Comparison of ENCODE assay signal across 24 cellular contexts in genomic region chr2:103353754-103354153, GRCh38.
DNase-seq lines count a peak whose midpoint lies in the region; TF ChIP-seq lines count a peak whose summit lies in the region.
"Had no signal": no experiment of that assay in that cellular context is flagged by ENCODE, and none has a peak within 500 bp of the region (broad histone marks: within the 10 kb centered on the region; RNA-seq: fewer than 3 reads in every experiment).

No MANE protein-coding gene starts in this region.

- no peak overlapping the region for H3K27ac ChIP-seq in Karpas-422 (ENCODE audit: low read length)
- H3K27ac ChIP-seq: GM23248, HL-60, PC-9, SJCRH30 had no signal

- no peaks in the 10 kb centered on the region for H3K4me1 ChIP-seq in Karpas-422 (ENCODE audit: low read length)
- H3K4me1 ChIP-seq: HAP-1, SJCRH30 had no signal

- H3K4me3 ChIP-seq in Karpas-422 (ENCODE audit: low read length): no peak overlapping the region
- H3K4me3 ChIP-seq: GM12878, GM23248, HAP-1, PC-9, SJCRH30 had no signal

- no peak overlapping the region for H3K9ac ChIP-seq in Karpas-422 (ENCODE audit: low read length)
- H3K9ac ChIP-seq: GM23248 had no signal

- peaks cover 3% of the 10 kb centered on the region for H3K36me3 Mint-ChIP-seq in neural crest cell (ENCODE audit: low read depth)
- H3K36me3 Mint-ChIP-seq: IgD-negative memory B cell had no signal

- peak overlapping the region; percentile 78 for H3K27ac Mint-ChIP-seq in neural crest cell (ENCODE audit: unreplicated experiment)
- H3K27ac Mint-ChIP-seq: HFFc6, IgD-negative memory B cell had no signal

- DNase-seq in COLO668 (lab: John Stamatoyannopoulos, UW; ENCODE audit: unreplicated experiment) (peak; percentile 30), NCI-H524 (lab: John Stamatoyannopoulos, UW) (peak; percentile 71 to 85), ecto neural progenitor cell (ENCODE audit: low spot score) (peak; percentile 54), neural crest cell (ENCODE audit: low read depth, low spot score) (no peak), nucleus accumbens (lab: John Stamatoyannopoulos, UW) (no peak), 8988T (no peak), Karpas-422 (no peak)
- no peak for DNase-seq in activated CD4-positive, CD25-positive, alpha-beta regulatory T cell (lab: John Stamatoyannopoulos, UW)
- DNase-seq: DMS79, EL, GDM1, GM23248, HFFc6, NCI-H1092 treated with DMSO at 0.1 percent for 48 hours, NCI-H1436, NCI-H187, NCI-H446 treated with DMSO at 0.1 percent for 48 hours, NCI-H774, PC-9 had no signal

- H3K9me3 Mint-ChIP-seq in neural crest cell: peaks cover 5% of the 10 kb centered on the region

- H3K36me3 ChIP-seq in Karpas-422 (ENCODE audit: insufficient read depth, low read length): no peaks in the 10 kb centered on the region
- H3K36me3 ChIP-seq: HAP-1, SJCRH30 had no signal

- TF ChIP-seq CTCF in neural crest cell (conservative IDR thresholded peaks at IDR 0.05): no peak

- H3K79me2 ChIP-seq in Karpas-422 (ENCODE audit: low read length): no peaks in the 10 kb centered on the region

- H4K20me1 ChIP-seq in Karpas-422 (ENCODE audit: insufficient read depth, low read depth, low read length): no peaks in the 10 kb centered on the region

- no peaks in the 10 kb centered on the region; the same call in 1 of the 2 replicates for H3K9me3 ChIP-seq in Karpas-422 (ENCODE audit: low read length)
- H3K9me3 ChIP-seq: HAP-1, SJCRH30 had no signal

- H2AFZ ChIP-seq in Karpas-422 (ENCODE audit: low read length): no peak overlapping the region
- H2AFZ ChIP-seq: GM23248, PC-9 had no signal

- H3K4me3 Mint-ChIP-seq in neural crest cell: no peak overlapping the region
- H3K4me3 Mint-ChIP-seq: HFFc6, IgD-negative memory B cell had no signal

- H3K27me3 ChIP-seq in Karpas-422 (ENCODE audit: low read length): no peaks in the 10 kb centered on the region

- peaks cover 5% of the 10 kb centered on the region for H3K4me1 Mint-ChIP-seq in neural crest cell
- H3K4me1 Mint-ChIP-seq: IgD-negative memory B cell had no signal

- no peaks in the 10 kb centered on the region for H3K27me3 Mint-ChIP-seq in neural crest cell (ENCODE audit: low read depth)
- H3K27me3 Mint-ChIP-seq: IgD-negative memory B cell had no signal

- no peaks in the 10 kb centered on the region for H3K9me2 ChIP-seq in Karpas-422 (replicated peaks; ENCODE audit: insufficient read depth, low read length)

- no peak overlapping the region for H3K4me2 ChIP-seq in Karpas-422 (ENCODE audit: low read depth, low read length, poor library complexity, severe bottlenecking)
- H3K4me2 ChIP-seq: PC-9 had no signal

Comparison
In these comparisons a context has a peak if more than half of its experiments do, and no peak if none do; other contexts are left out.
1. DNase-seq: peak in COLO668 (single experiment), NCI-H524 (2 of 2) and ecto neural progenitor cell (single experiment); none in neural crest cell (single experiment), nucleus accumbens (0 of 56), activated CD4-positive, CD25-positive, alpha-beta regulatory T cell (0 of 4), 8988T (single experiment) and Karpas-422 (single experiment).